ENCODE assay signal across 1 cellular context in genomic region chr1:149887456-149888159, GRCh38.
TF ChIP-seq lines count a peak whose summit lies in the region.

No MANE protein-coding gene starts in this region.

TF ChIP-seq in K562, 482 proteins besides CTCF, POLR2A, EP300 and RAD21 (continued from another document and continues in another):
- TF ChIP-seq NRF1 (conservative IDR thresholded peaks at IDR 0.05 in 1 of 2, IDR thresholded peaks at IDR 0.05 in 1 of 2) (peak in 1 of 2 experiments; percentile 66; a peak in 3 of 4 replicates), AFF4 (CRISPR knock-in tag; IDR thresholded peaks at IDR 0.05) (peak; percentile 98), CHD2 (IDR thresholded peaks at IDR 0.05; ENCODE audit: low read depth, low read length) (0 out of 2 replicates have a peak, but pooled peaks have one; percentile 49), CBX2 (IDR thresholded peaks at IDR 0.05; ENCODE audit: insufficient read depth, low read length, poor library complexity, severe bottlenecking) (no peak), CAMTA2 (CRISPR knock-in tag; conservative IDR thresholded peaks at IDR 0.05) (peak; percentile 85), ZNF224 (CRISPR knock-in tag; IDR thresholded peaks at IDR 0.05) (0 out of 2 replicates have a peak, but pooled peaks have one; percentile 24), TCF7 (IDR thresholded peaks at IDR 0.05; ENCODE audit: borderline replicate concordance) (peak; percentile 32; the same call in 1 of the 2 replicates), ZSCAN29 (IDR thresholded peaks at IDR 0.05) (0 out of 2 replicates have a peak, but pooled peaks have one; percentile 39), ZFP91 (CRISPR knock-in tag; IDR thresholded peaks at IDR 0.05) (peak; percentile 17; the same call in 1 of the 2 replicates), FOXP1 (CRISPR knock-in tag; IDR thresholded peaks at IDR 0.05) (peak; percentile 8; the same call in 1 of the 2 replicates), THRAP3 (IDR thresholded peaks at IDR 0.05; ENCODE audit: borderline replicate concordance) (peak; percentile 19), STAG1 (CRISPR knock-in tag; IDR thresholded peaks at IDR 0.05; ENCODE audit: borderline replicate concordance) (peak; percentile 34), HOMEZ (CRISPR knock-in tag; IDR thresholded peaks at IDR 0.05) (no peak), ZNF134 (CRISPR knock-in tag; conservative IDR thresholded peaks at IDR 0.05) (no peak), ZNF121 (CRISPR knock-in tag; conservative IDR thresholded peaks at IDR 0.05) (no peak; the same call in 1 of the 2 replicates), TAF15 (IDR thresholded peaks at IDR 0.05; ENCODE audit: low read depth, low read length) (peak; percentile 95; the same call in 1 of the 2 replicates), ZNF253 (CRISPR knock-in tag; conservative IDR thresholded peaks at IDR 0.05) (0 out of 2 replicates have a peak, but pooled peaks have one; percentile 29), THAP12 (CRISPR knock-in tag; IDR thresholded peaks at IDR 0.05) (peak; percentile 91), KAT7 (CRISPR knock-in tag; IDR thresholded peaks at IDR 0.05; ENCODE audit: borderline replicate concordance) (peak; percentile 99), ZNF589 (CRISPR knock-in tag; IDR thresholded peaks at IDR 0.05; ENCODE audit: low read depth) (no peak), ZNF354B (CRISPR knock-in tag; IDR thresholded peaks at IDR 0.05) (no peak), ATF6 (CRISPR knock-in tag; IDR thresholded peaks at IDR 0.05) (0 out of 2 replicates have a peak, but pooled peaks have one; percentile 48), AFF1 (IDR thresholded peaks at IDR 0.05; ENCODE audit: low read depth in 1 of 2, partially characterized antibody in 2 of 2) (peak; percentile 27 to 69), NR2C1 (IDR thresholded peaks at IDR 0.05) (no peak), NR2C1 (tag; IDR thresholded peaks at IDR 0.05) (no peak), ZNF280A (IDR thresholded peaks at IDR 0.05; ENCODE audit: low read depth, partially characterized antibody) (no peak), ZBTB49 (CRISPR knock-in tag; IDR thresholded peaks at IDR 0.05; ENCODE audit: borderline replicate concordance) (peak; percentile 82; the same call in 1 of the 2 replicates), CREM (IDR thresholded peaks at IDR 0.05; ENCODE audit: low read depth) (peak; percentile 40), ZNF165 (CRISPR knock-in tag; IDR thresholded peaks at IDR 0.05; ENCODE audit: borderline replicate concordance) (no peak), HIVEP1 (CRISPR knock-in tag; IDR thresholded peaks at IDR 0.05) (no peak), RFX7 (CRISPR knock-in tag; IDR thresholded peaks at IDR 0.05) (peak; percentile 55; the same call in 1 of the 2 replicates), RCOR1 (IDR thresholded peaks at IDR 0.05; ENCODE audit: borderline replicate concordance in 1 of 2, low read depth in 2 of 2, low read length in 2 of 2) (peak in 1 of 2 experiments; percentile 53; a peak in 1 of 4 replicates), MTA1 (IDR thresholded peaks at IDR 0.05; ENCODE audit: borderline replicate concordance) (no peak), ZNF740 (CRISPR knock-in tag; IDR thresholded peaks at IDR 0.05) (peak; percentile 55), ZNF740 (tag; IDR thresholded peaks at IDR 0.05) (peak in 1 of 2 experiments; percentile 26; a peak in 1 of 4 replicates)
